1 cellular context compared by ENCODE assay signal in genomic region chr5:142304013-142304701, GRCh38.
TF ChIP-seq lines count a peak whose summit lies in the region.

No MANE protein-coding gene starts in this region.

TF ChIP-seq in HEK293, 187 proteins besides CTCF, POLR2A, EP300 and RAD21 (continued from another document):
- TF ChIP-seq PRDM2 (tag by site-specific recombination; IDR thresholded peaks at IDR 0.05; ENCODE audit: borderline replicate concordance) = no peak
- no peak for TF ChIP-seq ZNF513 (tag by site-specific recombination; IDR thresholded peaks at IDR 0.05)
- peak; percentile 49; the same call in 1 of the 2 replicates for TF ChIP-seq ZBTB8A (tag by site-specific recombination; IDR thresholded peaks at IDR 0.05)
- no peak for TF ChIP-seq SP7 (tag by site-specific recombination; IDR thresholded peaks at IDR 0.05)
- peak; percentile 87 for TF ChIP-seq ZFP69B (tag by site-specific recombination; IDR thresholded peaks at IDR 0.05)
- no peak for TF ChIP-seq ZNF148 (tag by site-specific recombination; IDR thresholded peaks at IDR 0.05; ENCODE audit: borderline replicate concordance)
